In the genomic region with DNA sequence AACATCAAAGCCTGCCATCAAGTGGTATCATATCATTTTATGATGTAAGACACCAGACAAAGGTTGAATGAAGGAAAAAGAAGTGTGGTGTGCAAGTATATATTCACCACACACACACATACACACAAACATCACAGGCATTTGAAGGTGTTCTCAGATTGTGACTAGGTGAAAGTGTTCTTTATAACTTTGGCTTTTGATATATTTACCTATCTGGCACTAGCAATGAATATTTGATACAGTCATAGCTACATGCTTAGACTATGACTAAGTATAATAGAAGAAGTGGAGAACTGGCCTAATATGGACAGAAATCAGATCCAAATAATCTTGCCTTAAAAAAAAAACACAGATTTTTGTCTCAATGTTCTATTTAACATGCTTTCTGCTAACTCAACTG, we compare ENCODE assay signal across 1 cellular context.
TF ChIP-seq lines count a peak whose summit lies in the region.

No MANE protein-coding gene starts in this region.

TF ChIP-seq in IMR-90, 13 proteins besides CTCF, POLR2A, EP300 and RAD21 (continued from another document):
- TF ChIP-seq, protein P1, sequence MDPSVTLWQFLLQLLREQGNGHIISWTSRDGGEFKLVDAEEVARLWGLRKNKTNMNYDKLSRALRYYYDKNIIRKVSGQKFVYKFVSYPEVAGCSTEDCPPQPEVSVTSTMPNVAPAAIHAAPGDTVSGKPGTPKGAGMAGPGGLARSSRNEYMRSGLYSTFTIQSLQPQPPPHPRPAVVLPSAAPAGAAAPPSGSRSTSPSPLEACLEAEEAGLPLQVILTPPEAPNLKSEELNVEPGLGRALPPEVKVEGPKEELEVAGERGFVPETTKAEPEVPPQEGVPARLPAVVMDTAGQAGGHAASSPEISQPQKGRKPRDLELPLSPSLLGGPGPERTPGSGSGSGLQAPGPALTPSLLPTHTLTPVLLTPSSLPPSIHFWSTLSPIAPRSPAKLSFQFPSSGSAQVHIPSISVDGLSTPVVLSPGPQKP (IDR thresholded peaks at IDR 0.05; ENCODE audit: borderline replicate concordance, low read depth, low read length) = no peak
- TF ChIP-seq RCOR1 (IDR thresholded peaks at IDR 0.05; ENCODE audit: insufficient replicate concordance, low read length) (no peak), SMC3 (IDR thresholded peaks at IDR 0.05; ENCODE audit: low read depth, low read length) (no peak), CEBPB (IDR thresholded peaks at IDR 0.05; ENCODE audit: low read depth, low read length) (no peak)
